Comparison of ENCODE assay signal across 17 cellular contexts in the genomic region with DNA sequence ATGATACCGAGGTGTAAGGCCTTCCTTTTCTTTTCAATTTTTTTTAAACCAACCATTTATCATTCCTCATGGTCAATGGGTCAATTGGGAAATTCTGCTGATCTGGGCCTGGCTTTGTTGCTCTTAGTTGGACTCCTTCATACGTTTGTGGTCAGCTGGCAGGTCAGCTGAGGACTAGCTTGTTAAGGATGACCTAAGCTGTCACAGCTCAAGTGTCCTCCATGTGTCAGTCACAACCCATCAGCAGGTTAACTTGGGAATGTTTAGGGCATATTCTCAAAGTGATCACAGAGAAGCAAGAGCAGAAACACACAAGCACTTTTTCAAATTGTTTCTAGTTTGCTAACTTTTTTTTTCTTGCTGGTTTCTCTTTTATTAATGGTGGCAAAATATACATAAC.
DNase-seq lines count a peak whose midpoint lies in the region; ATAC-seq, FAIRE-seq and TF ChIP-seq lines count a peak whose summit lies in the region.
"Had no signal": no experiment of that assay in that cellular context is flagged by ENCODE, and none has a peak within 500 bp of the region (broad histone marks: within the 10 kb centered on the region; RNA-seq: fewer than 3 reads in every experiment).

No MANE protein-coding gene starts in this region.

- TF ChIP-seq POLR2A in HCT116 (IDR thresholded peaks at IDR 0.05; ENCODE audit: borderline replicate concordance, extremely low read depth, insufficient read depth, insufficient read length) (no peak), K562 (conservative IDR thresholded peaks at IDR 0.05) (no peak)

- POLR2A ChIA-PET in HCT116 (lab: Charles Lee) (no interaction called here), K562 (lab: Yijun Ruan, JAX) (no interaction called here)

- peak overlapping the region; percentile 36 for H3K27ac Mint-ChIP-seq in nephron progenitor cell
- H3K27ac Mint-ChIP-seq: CD14-positive monocyte; CD8-positive, alpha-beta T cell; H9 had no signal

- H3K27ac ChIP-seq in HCT116 (ENCODE audit: low read depth, low read length) (no peak overlapping the region), K562 (ENCODE audit: extremely low read depth, low read depth, low read length) (no peak overlapping the region)
- H3K27ac ChIP-seq: A549, HL-60 had no signal

- in situ Hi-C loops in K562 (cut with MboI), result no loop called here

- intact Hi-C loops in HCT116 (cut with micrococcal nuclease) (no loop called here), K562 (cut with micrococcal nuclease) (no loop called here)

- DNase-seq in HCT116 (ENCODE audit: low read depth, low spot score) (no peak), M059J (ENCODE audit: low read depth) (peak; percentile 3), K562 (ENCODE audit: extremely low read depth in 1 of 4, low spot score in 3 of 4) (peak in 1 of 4 experiments; percentile 11), nephron progenitor cell (no peak), AG20443 (ENCODE audit: low spot score) (no peak), SIG-M5 (lab: John Stamatoyannopoulos, UW) (no peak)
- no peak for DNase-seq in stimulated activated CD4-positive, alpha-beta T cell treated with anti-CD3 and anti-CD28 coated beads, Interleukin-4, amount 100 ng/mL, for 24 hours
- DNase-seq: CD8-positive, alpha-beta T cell; COR-L47; DMS79; GOT3; H9; KBM-7 had no signal

- peaks cover 4% of the 10 kb centered on the region for H3K4me1 Mint-ChIP-seq in nephron progenitor cell
- H3K4me1 Mint-ChIP-seq: CD14-positive monocyte, H9 had no signal

- H3K4me2 ChIP-seq in HCT116 (ENCODE audit: low read length), result no peak overlapping the region
- no peak overlapping the region for H3K4me2 ChIP-seq in K562 (ENCODE audit: insufficient read depth, low read length)
- H3K4me2 ChIP-seq: A549 had no signal

- CTCF ChIA-PET in HCT116 (lab: Charles Lee), result no interaction called here
- CTCF ChIA-PET in K562 (lab: Yijun Ruan, JAX; ENCODE audit: low intra/inter-chr PET ratio), result no interaction called here

- H3K36me3 Mint-ChIP-seq in nephron progenitor cell (ENCODE audit: low read depth), result no peaks in the 10 kb centered on the region

- peaks cover 1% of the 10 kb centered on the region for H3K27me3 Mint-ChIP-seq in nephron progenitor cell (ENCODE audit: low read depth, poor library complexity)

- no peaks in the 10 kb centered on the region for H3K9me3 ChIP-seq in HCT116 (ENCODE audit: control insufficient read depth in 1 of 2, insufficient read depth in 1 of 2, low read depth in 1 of 2, low read length in 2 of 2)
- H3K9me3 ChIP-seq in K562 (replicated peaks; ENCODE audit: control insufficient read depth, insufficient read depth, low read depth, low read length), result no peaks in the 10 kb centered on the region
- H3K9me3 ChIP-seq: A549 had no signal

- H3K27me3 ChIP-seq in HCT116 (ENCODE audit: insufficient read depth, low read length) (no peaks in the 10 kb centered on the region), K562 (ENCODE audit: control insufficient read depth in 2 of 2, insufficient read depth in 2 of 2, low read length in 2 of 2) (no peaks in the 10 kb centered on the region)

- BruUV-seq in HCT116 (replicated peaks; lab: Mats Ljungman, UMichigan) (TSS peak; percentile 26), K562 (replicated peaks; lab: Mats Ljungman, UMichigan) (no TSS peak)

- H2AFZ ChIP-seq in HCT116 (ENCODE audit: low read depth, low read length, poor library complexity, severe bottlenecking) (no peak overlapping the region), K562 (ENCODE audit: low read depth, low read length) (no peak overlapping the region)

- TF ChIP-seq RAD21 in HCT116 (IDR thresholded peaks at IDR 0.05; ENCODE audit: low read depth), result no peak
- no peak for TF ChIP-seq RAD21 in K562 (CRISPR knock-in tag; conservative IDR thresholded peaks at IDR 0.05 in 1 of 2, IDR thresholded peaks at IDR 0.05 in 1 of 2)

- FAIRE-seq in K562 (lab: Jason Lieb, UNC), result peak; percentile 61
- FAIRE-seq: A549, GM12891 had no signal

- ATAC-seq in HCT116 (no peak), K562 (peak; percentile 73)
- ATAC-seq: A549; CD8-positive, alpha-beta T cell had no signal

- 35% methylated on average over 2 of the region's 2 CpGs for WGBS in K562 (ENCODE audit: insufficient coverage, low coverage, missing lambda C conversion rate)

- H3K9me1 ChIP-seq in K562 (ENCODE audit: control insufficient read depth, insufficient read depth, low read length), result no peaks in the 10 kb centered on the region

- H3K9ac ChIP-seq in HCT116 (ENCODE audit: low read length), result no peak overlapping the region
- no peak overlapping the region for H3K9ac ChIP-seq in K562 (ENCODE audit: insufficient read depth in 1 of 2, low read depth in 2 of 2, low read length in 2 of 2)

- no peaks in the 10 kb centered on the region for H3K9me2 ChIP-seq in HCT116 (ENCODE audit: insufficient read depth)

- H4K20me1 ChIP-seq in HCT116 (ENCODE audit: insufficient read depth) (no peaks in the 10 kb centered on the region), K562 (replicated peaks; ENCODE audit: control insufficient read depth, insufficient read depth, low read length) (no peaks in the 10 kb centered on the region)

- H3K9me3 Mint-ChIP-seq in nephron progenitor cell, result no peaks in the 10 kb centered on the region
- H3K9me3 Mint-ChIP-seq: CD14-positive monocyte; CD8-positive, alpha-beta T cell; H9 had no signal

- RAD21 ChIA-PET in HCT116 (lab: Charles Lee; ENCODE audit: low non-redundant PET in 1 of 2, low total read pairs in 2 of 2, uncharacterized antibody in 2 of 2, unreplicated experiment in 2 of 2), result no interaction called here

- H3K4me3 ChIP-seq in HCT116 (replicated peaks in 1 of 2; ENCODE audit: low read depth in 1 of 2, low read length in 2 of 2), result no peak overlapping the region
- no peak overlapping the region for H3K4me3 ChIP-seq in K562
- H3K4me3 ChIP-seq: A549 had no signal

- H3K36me3 ChIP-seq in HCT116 (ENCODE audit: control insufficient read depth in 1 of 2, insufficient read depth in 2 of 2, low read length in 2 of 2) (no peaks in the 10 kb centered on the region), K562 (ENCODE audit: control insufficient read depth, insufficient read depth, low read length) (no peaks in the 10 kb centered on the region)

- H3K4me1 ChIP-seq in HCT116 (ENCODE audit: control insufficient read depth in 1 of 2, insufficient read depth in 2 of 2, low read length in 2 of 2), result no peaks in the 10 kb centered on the region
- no peaks in the 10 kb centered on the region for H3K4me1 ChIP-seq in K562 (replicated peaks in 1 of 2; ENCODE audit: control insufficient read depth in 2 of 2, insufficient read depth in 2 of 2, low read length in 2 of 2)

- H3K79me2 ChIP-seq in HCT116 (ENCODE audit: insufficient read depth, low read length) (no peaks in the 10 kb centered on the region), K562 (ENCODE audit: control insufficient read depth, insufficient read depth, low read length) (no peaks in the 10 kb centered on the region)

- no peak for TF ChIP-seq EP300 in K562 (IDR thresholded peaks at IDR 0.05; ENCODE audit: low read length)

- TF ChIP-seq CTCF in HCT116 (IDR thresholded peaks at IDR 0.05 in 2 of 3, conservative IDR thresholded peaks at IDR 0.05 in 1 of 3; ENCODE audit: borderline replicate concordance in 1 of 3, insufficient read depth in 1 of 3, low read depth in 2 of 3, low read length in 2 of 3) (no peak), K562 (IDR thresholded peaks at IDR 0.05 in 2 of 3, conservative IDR thresholded peaks at IDR 0.05 in 1 of 3; ENCODE audit: insufficient read depth in 2 of 3, low read depth in 1 of 3, low read length in 3 of 3) (no peak), nephron progenitor cell (IDR thresholded peaks at IDR 0.05) (no peak)

- H3K4me3 Mint-ChIP-seq in nephron progenitor cell, result no peak overlapping the region
- H3K4me3 Mint-ChIP-seq: CD14-positive monocyte; CD8-positive, alpha-beta T cell; H9 had no signal

TF ChIP-seq in HCT116, 20 proteins besides CTCF, POLR2A, EP300 and RAD21 (continues in another document):
- TF ChIP-seq POLR2AphosphoS5 (IDR thresholded peaks at IDR 0.05; ENCODE audit: low read depth, low read length), result no peak
- TF ChIP-seq SP1 (IDR thresholded peaks at IDR 0.05; ENCODE audit: low read depth), result no peak
- no peak for TF ChIP-seq ELF1 (IDR thresholded peaks at IDR 0.05; ENCODE audit: borderline replicate concordance, low read depth)
- TF ChIP-seq SIN3A (IDR thresholded peaks at IDR 0.05; ENCODE audit: low read depth), result no peak
- no peak for TF ChIP-seq ZNF274 (IDR thresholded peaks at IDR 0.05; ENCODE audit: low read depth, low read length)

TF ChIP-seq in K562, 482 proteins besides CTCF, POLR2A, EP300 and RAD21 (continues in another document):
- no peak for TF ChIP-seq JUND (IDR thresholded peaks at IDR 0.05; ENCODE audit: borderline replicate concordance, low read depth, low read length)
- TF ChIP-seq JUND (tag; IDR thresholded peaks at IDR 0.05; ENCODE audit: borderline replicate concordance, low read depth, low read length), result peak; percentile 18; the same call in 1 of the 3 replicates
- TF ChIP-seq SAFB (IDR thresholded peaks at IDR 0.05; ENCODE audit: borderline replicate concordance, low read depth, low read length), result no peak
- TF ChIP-seq, protein P1, sequence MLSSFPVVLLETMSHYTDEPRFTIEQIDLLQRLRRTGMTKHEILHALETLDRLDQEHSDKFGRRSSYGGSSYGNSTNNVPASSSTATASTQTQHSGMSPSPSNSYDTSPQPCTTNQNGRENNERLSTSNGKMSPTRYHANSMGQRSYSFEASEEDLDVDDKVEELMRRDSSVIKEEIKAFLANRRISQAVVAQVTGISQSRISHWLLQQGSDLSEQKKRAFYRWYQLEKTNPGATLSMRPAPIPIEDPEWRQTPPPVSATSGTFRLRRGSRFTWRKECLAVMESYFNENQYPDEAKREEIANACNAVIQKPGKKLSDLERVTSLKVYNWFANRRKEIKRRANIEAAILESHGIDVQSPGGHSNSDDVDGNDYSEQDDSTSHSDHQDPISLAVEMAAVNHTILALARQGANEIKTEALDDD (IDR thresholded peaks at IDR 0.05), result peak; percentile 83
- no peak for TF ChIP-seq FIP1L1 (IDR thresholded peaks at IDR 0.05; ENCODE audit: low read depth, low read length, poor library complexity, severe bottlenecking)
- TF ChIP-seq BDP1 (IDR thresholded peaks at IDR 0.05; ENCODE audit: insufficient read depth, insufficient read length), result no peak
- no peak for TF ChIP-seq HDGF (IDR thresholded peaks at IDR 0.05)
- peak; percentile 45 for TF ChIP-seq MEIS2 (IDR thresholded peaks at IDR 0.05; ENCODE audit: partially characterized antibody)
- 0 out of 2 replicates have a peak, but pooled peaks have one; percentile 25 for TF ChIP-seq ATF7 (IDR thresholded peaks at IDR 0.05)
- no peak for TF ChIP-seq TCF7L2 (IDR thresholded peaks at IDR 0.05; ENCODE audit: low read depth, low read length)
